1 cellular context compared by ENCODE assay signal in genomic region chr6:118485601-118486550, GRCh38.
TF ChIP-seq lines count a peak whose summit lies in the region.

No MANE protein-coding gene starts in this region.

TF ChIP-seq in SK-N-SH treated with all-trans-retinoic acid at 6 μM for 48 hours, 23 proteins besides CTCF, POLR2A, EP300 and RAD21 (continued from another document):
- TF ChIP-seq GLIS3 (CRISPR knock-in tag; IDR thresholded peaks at IDR 0.05): no peak
TF ChIP-seq in SK-N-SH treated with all-trans-retinoic acid at 6 μM for 48 hours: peak in this region for 0.
